Comparison of ENCODE assay signal across 1 cellular context in the genomic region with DNA sequence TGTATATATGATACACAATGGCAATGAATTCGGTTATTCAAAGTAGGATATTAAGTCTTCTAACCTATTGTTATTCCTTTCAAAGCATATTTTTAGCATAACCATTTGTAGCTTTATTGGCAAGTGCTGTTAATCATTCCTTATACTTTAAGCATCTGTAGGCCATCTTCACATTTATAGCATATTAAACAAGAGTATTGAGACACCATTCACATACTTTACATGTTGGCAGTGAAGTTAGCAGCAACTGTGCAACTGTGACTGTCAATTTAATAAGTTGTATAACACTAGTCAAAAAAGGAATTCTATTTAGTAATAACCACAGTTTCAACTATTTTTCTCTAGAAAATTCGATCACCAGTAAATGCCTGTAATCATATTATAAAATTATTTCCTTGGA.
TF ChIP-seq lines count a peak whose summit lies in the region.

No MANE protein-coding gene starts in this region.

TF ChIP-seq in A549, 52 proteins besides CTCF, POLR2A, EP300 and RAD21:
- TF ChIP-seq, protein P1, sequence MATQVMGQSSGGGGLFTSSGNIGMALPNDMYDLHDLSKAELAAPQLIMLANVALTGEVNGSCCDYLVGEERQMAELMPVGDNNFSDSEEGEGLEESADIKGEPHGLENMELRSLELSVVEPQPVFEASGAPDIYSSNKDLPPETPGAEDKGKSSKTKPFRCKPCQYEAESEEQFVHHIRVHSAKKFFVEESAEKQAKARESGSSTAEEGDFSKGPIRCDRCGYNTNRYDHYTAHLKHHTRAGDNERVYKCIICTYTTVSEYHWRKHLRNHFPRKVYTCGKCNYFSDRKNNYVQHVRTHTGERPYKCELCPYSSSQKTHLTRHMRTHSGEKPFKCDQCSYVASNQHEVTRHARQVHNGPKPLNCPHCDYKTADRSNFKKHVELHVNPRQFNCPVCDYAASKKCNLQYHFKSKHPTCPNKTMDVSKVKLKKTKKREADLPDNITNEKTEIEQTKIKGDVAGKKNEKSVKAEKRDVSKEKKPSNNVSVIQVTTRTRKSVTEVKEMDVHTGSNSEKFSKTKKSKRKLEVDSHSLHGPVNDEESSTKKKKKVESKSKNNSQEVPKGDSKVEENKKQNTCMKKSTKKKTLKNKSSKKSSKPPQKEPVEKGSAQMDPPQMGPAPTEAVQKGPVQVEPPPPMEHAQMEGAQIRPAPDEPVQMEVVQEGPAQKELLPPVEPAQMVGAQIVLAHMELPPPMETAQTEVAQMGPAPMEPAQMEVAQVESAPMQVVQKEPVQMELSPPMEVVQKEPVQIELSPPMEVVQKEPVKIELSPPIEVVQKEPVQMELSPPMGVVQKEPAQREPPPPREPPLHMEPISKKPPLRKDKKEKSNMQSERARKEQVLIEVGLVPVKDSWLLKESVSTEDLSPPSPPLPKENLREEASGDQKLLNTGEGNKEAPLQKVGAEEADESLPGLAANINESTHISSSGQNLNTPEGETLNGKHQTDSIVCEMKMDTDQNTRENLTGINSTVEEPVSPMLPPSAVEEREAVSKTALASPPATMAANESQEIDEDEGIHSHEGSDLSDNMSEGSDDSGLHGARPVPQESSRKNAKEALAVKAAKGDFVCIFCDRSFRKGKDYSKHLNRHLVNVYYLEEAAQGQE (IDR thresholded peaks at IDR 0.05) = no peak
- TF ChIP-seq TP53 (CRISPR knock-in tag; IDR thresholded peaks at IDR 0.05) (no peak), RCOR1 (IDR thresholded peaks at IDR 0.05; ENCODE audit: low read depth, low read length) (no peak), KDM5A (IDR thresholded peaks at IDR 0.05) (no peak), ZSCAN20 (CRISPR knock-in tag; IDR thresholded peaks at IDR 0.05) (no peak), FOSB (CRISPR knock-in tag; IDR thresholded peaks at IDR 0.05) (no peak), CHD4 (IDR thresholded peaks at IDR 0.05; ENCODE audit: borderline replicate concordance) (no peak), JUNB (IDR thresholded peaks at IDR 0.05) (no peak), RFX5 (IDR thresholded peaks at IDR 0.05) (no peak), SREBF2 (IDR thresholded peaks at IDR 0.05) (no peak), KDM1A (IDR thresholded peaks at IDR 0.05; ENCODE audit: low read depth) (no peak)
- TF ChIP-seq, protein P2, sequence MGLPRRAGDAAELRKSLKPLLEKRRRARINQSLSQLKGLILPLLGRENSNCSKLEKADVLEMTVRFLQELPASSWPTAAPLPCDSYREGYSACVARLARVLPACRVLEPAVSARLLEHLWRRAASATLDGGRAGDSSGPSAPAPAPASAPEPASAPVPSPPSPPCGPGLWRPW (IDR thresholded peaks at IDR 0.05) = no peak
- TF ChIP-seq, protein P3, sequence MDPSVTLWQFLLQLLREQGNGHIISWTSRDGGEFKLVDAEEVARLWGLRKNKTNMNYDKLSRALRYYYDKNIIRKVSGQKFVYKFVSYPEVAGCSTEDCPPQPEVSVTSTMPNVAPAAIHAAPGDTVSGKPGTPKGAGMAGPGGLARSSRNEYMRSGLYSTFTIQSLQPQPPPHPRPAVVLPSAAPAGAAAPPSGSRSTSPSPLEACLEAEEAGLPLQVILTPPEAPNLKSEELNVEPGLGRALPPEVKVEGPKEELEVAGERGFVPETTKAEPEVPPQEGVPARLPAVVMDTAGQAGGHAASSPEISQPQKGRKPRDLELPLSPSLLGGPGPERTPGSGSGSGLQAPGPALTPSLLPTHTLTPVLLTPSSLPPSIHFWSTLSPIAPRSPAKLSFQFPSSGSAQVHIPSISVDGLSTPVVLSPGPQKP (IDR thresholded peaks at IDR 0.05; ENCODE audit: low read depth, low read length) = no peak
